14 cellular contexts compared by ENCODE assay signal in the genomic region with DNA sequence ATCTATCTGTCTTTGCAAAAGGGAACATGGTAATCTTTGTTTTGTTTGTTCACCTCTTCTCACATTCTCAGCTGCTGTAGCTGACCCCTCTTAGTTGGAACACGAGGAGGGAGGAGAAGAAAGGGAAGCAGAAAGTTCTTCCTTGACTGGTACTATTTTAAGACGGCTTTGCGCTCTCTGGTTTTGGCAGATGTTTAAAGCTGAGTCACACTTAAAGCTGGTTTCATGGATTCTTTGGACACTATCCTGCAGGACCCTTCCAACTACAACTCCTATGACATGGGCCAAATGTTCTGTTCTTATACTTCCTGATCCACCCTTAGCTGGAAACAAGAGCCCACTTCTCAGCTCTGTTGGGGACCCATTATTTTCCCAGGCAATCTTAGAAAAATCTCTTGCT. TPM values are rescaled to one million over a fixed set of nuclear protein-coding genes. Genes with fewer than 3 reads are reported as not detected.
A peak's percentile ranks its signal among the peaks of the same experiment; 100 is the strongest.
DNase-seq lines count a peak whose midpoint lies in the region; ATAC-seq and TF ChIP-seq lines count a peak whose summit lies in the region.
"Had no signal": no experiment of that assay in that cellular context is flagged by ENCODE, and none has a peak within 500 bp of the region (broad histone marks: within the 10 kb centered on the region; RNA-seq: fewer than 3 reads in every experiment).

No MANE protein-coding gene starts in this region.

- DNase-seq in HFFc6, result peak; percentile 4
- DNase-seq in astrocyte of the cerebellum (ENCODE audit: low read depth), result peak; percentile 34
- no peak for DNase-seq in left ventricle myocardium superior
- peak; percentile 19 for DNase-seq in thoracic aorta (ENCODE audit: low spot score)
- DNase-seq in dorsolateral prefrontal cortex, result no peak
- no peak for DNase-seq in activated naive CD4-positive, alpha-beta T cell treated with anti-CD3 and anti-CD28 coated beads, Interleukin-2, amount 50 U/mL, for 16 hours
- no peak for DNase-seq in ureter (ENCODE audit: low spot score)
- DNase-seq: activated effector memory CD4-positive, alpha-beta T cell treated with anti-CD3 and anti-CD28 coated beads, Interleukin-2, amount 50 U/mL, for 16 hours; caudate nucleus; CD4-positive, alpha-beta memory T cell; head of caudate nucleus; NCI-H1105; transverse colon had no signal

- H3K36me3 Mint-ChIP-seq in HFFc6 (ENCODE audit: low read depth), result no peaks in the 10 kb centered on the region
- H3K36me3 Mint-ChIP-seq: CD4-positive, alpha-beta memory T cell had no signal

- intact Hi-C loops in left ventricle myocardium superior (cut with micrococcal nuclease) (no loop called here), dorsolateral prefrontal cortex (cut with DNase I) (no loop called here)

- peaks cover 7 to 25% of the 10 kb centered on the region in 2 donors for H3K4me1 ChIP-seq in thoracic aorta (ENCODE audit: control insufficient read depth in 1 of 2, low read depth in 2 of 2)
- H3K4me1 ChIP-seq: prostate gland had no signal

- peak overlapping the region; percentile 51 to 61 for H3K27ac ChIP-seq in thoracic aorta
- H3K27ac ChIP-seq in dorsolateral prefrontal cortex, result no peak overlapping the region
- H3K27ac ChIP-seq: prostate gland, transverse colon had no signal

- no peak overlapping the region; the same call in 1 of the 2 replicates for H3K27ac Mint-ChIP-seq in HFFc6
- H3K27ac Mint-ChIP-seq: CD4-positive, alpha-beta memory T cell had no signal

- TF ChIP-seq CTCF in HFFc6 (IDR thresholded peaks at IDR 0.05) (no peak), astrocyte of the cerebellum (IDR thresholded peaks at IDR 0.05; ENCODE audit: low read depth, low read length, missing control alignments) (no peak), thoracic aorta (IDR thresholded peaks at IDR 0.05) (no peak), dorsolateral prefrontal cortex (IDR thresholded peaks at IDR 0.05 in 54 of 56, conservative IDR thresholded peaks at IDR 0.05 in 2 of 56; ENCODE audit: low read depth in 1 of 56, partially characterized antibody in 56 of 56) (no peak)

- in situ Hi-C loops in astrocyte of the cerebellum (cut with HindIII; ENCODE audit: low sequenced_read_pairs), result no loop called here

- no peaks in the 10 kb centered on the region; the same call in 1 of the 2 replicates for H3K9me3 Mint-ChIP-seq in HFFc6
- H3K9me3 Mint-ChIP-seq: CD4-positive, alpha-beta memory T cell had no signal

- H3K27me3 ChIP-seq in thoracic aorta (replicated peaks; ENCODE audit: insufficient read depth) (no peaks in the 10 kb centered on the region), dorsolateral prefrontal cortex (no peaks in the 10 kb centered on the region)
- H3K27me3 ChIP-seq: transverse colon had no signal

- peaks cover 7% of the 10 kb centered on the region for H3K27me3 Mint-ChIP-seq in HFFc6 (ENCODE audit: insufficient read depth)

- no peaks in the 10 kb centered on the region for H3K36me3 ChIP-seq in thoracic aorta
- H3K36me3 ChIP-seq: prostate gland, transverse colon had no signal

- ATAC-seq in left ventricle myocardium superior (peak; percentile 78), thoracic aorta (ENCODE audit: insufficient number of reproducible peaks, low FRiP score, low read depth) (peak; percentile 65)

- peak overlapping the region; percentile 59 for H3K4me3 Mint-ChIP-seq in HFFc6
- H3K4me3 Mint-ChIP-seq: CD4-positive, alpha-beta memory T cell had no signal

- no peak overlapping the region for H3K4me3 ChIP-seq in astrocyte of the cerebellum (ENCODE audit: low read depth, low read length)
- peak overlapping the region; percentile 15 for H3K4me3 ChIP-seq in thoracic aorta
- H3K4me3 ChIP-seq in dorsolateral prefrontal cortex, result no peak overlapping the region
- H3K4me3 ChIP-seq: prostate gland, transverse colon had no signal

- peaks cover 19% of the 10 kb centered on the region for H3K4me1 Mint-ChIP-seq in HFFc6 (ENCODE audit: low read depth)

- H3K9me3 ChIP-seq in thoracic aorta, result no peaks in the 10 kb centered on the region
- H3K9me3 ChIP-seq: prostate gland, transverse colon had no signal

RNA-seq across cellular contexts. Expression of a gene that starts 40.6 kb away (rescaled TPM):
- 100 to 1,000 TPM; 159 to 213 (median 171) TPM for total RNA-seq in HFFc6 (2021; fragmentation: NEBNext Ultra II Directional; extraction: Animal tissue kit (Norgen Biotek cat#: 25700))
- total RNA-seq in left ventricle myocardium superior (328 TPM), thoracic aorta (100 to 1,000 TPM; 103 to 112 TPM), dorsolateral prefrontal cortex (100 to 1,000 TPM; 110 to 275 (median 151) TPM), ureter (120 TPM)

Comparison
In these comparisons a context has a peak if more than half of its experiments do, and no peak if none do; other contexts are left out.
1. DNase-seq: peak in HFFc6 (single experiment), astrocyte of the cerebellum (single experiment) and thoracic aorta (single experiment); none in left ventricle myocardium superior (single experiment), dorsolateral prefrontal cortex (0 of 10), activated naive CD4-positive, alpha-beta T cell treated with anti-CD3 and anti-CD28 coated beads, Interleukin-2, amount 50 U/mL, for 16 hours (single experiment) and ureter (single experiment).
2. H3K27ac ChIP-seq: peak in thoracic aorta (2 of 2); none in dorsolateral prefrontal cortex (0 of 59).